ENCODE assay signal across 9 cellular contexts in genomic region chr9:72753261-72753893, GRCh38.
A peak's percentile ranks its signal among the peaks of the same experiment; 100 is the strongest.
DNase-seq lines count a peak whose midpoint lies in the region; ATAC-seq, FAIRE-seq and TF ChIP-seq lines count a peak whose summit lies in the region.
"Had no signal": no experiment of that assay in that cellular context is flagged by ENCODE, and none has a peak within 500 bp of the region (broad histone marks: within the 10 kb centered on the region; RNA-seq: fewer than 3 reads in every experiment).

No MANE protein-coding gene starts in this region.

- in situ Hi-C loops in GM12878 (cut with MboI): no loop called here

- intact Hi-C loops in GM12878 (cut with micrococcal nuclease; ENCODE audit: unreplicated experiment): loop anchor here (2.0 to 5.0 kb wide), 2 partner anchors 471 to 715 kb away; no protein-coding TSS in a partner anchor

- H3K9ac ChIP-seq in GM12878 (ENCODE audit: control insufficient read depth, insufficient read depth, low read length) (no peak overlapping the region), liver (ENCODE audit: low read depth in 1 of 2, low read length in 2 of 2) (no peak overlapping the region)

- H3K79me2 ChIP-seq in GM12878 (ENCODE audit: control insufficient read depth, insufficient read depth, low read length): no peaks in the 10 kb centered on the region

- DNase-seq in AG04450 (ENCODE audit: low read depth, low spot score): no peak
- DNase-seq in HL-60 (ENCODE audit: low read depth in 1 of 2, low spot score in 1 of 2): no peak
- DNase-seq in GM12878 (ENCODE audit: low read depth, low spot score): no peak
- DNase-seq in NCI-H2196 (lab: John Stamatoyannopoulos, UW; ENCODE audit: unreplicated experiment): no peak
- no peak for DNase-seq in stimulated activated CD4-positive, alpha-beta T cell treated with anti-CD3 and anti-CD28 coated beads, Interleukin-4, amount 100 ng/mL, for 1 hour
- DNase-seq in NCI-H2171 treated with DMSO at 0.1 percent for 48 hours (lab: John Stamatoyannopoulos, UW): no peak

- 11% methylated on average over 8 of the region's 8 CpGs for WGBS in GM12878 (ENCODE audit: insufficient coverage, insufficient replicate concordance, low lambda C conversion rate, missing lambda C conversion rate)
- 71% methylated on average over 8 of the region's 8 CpGs for WGBS in liver

- POLR2A ChIA-PET in AG04450 (lab: Yijun Ruan, JAX) (interaction anchor here (0.6 kb wide), 1 partner anchor 10 kb away, joined by 5 read pairs; no protein-coding TSS in a partner anchor), GM12878 (lab: Charles Lee) (interaction anchor here (0.6 kb wide), 1 partner anchor 217 kb away, joined by 10 read pairs; no protein-coding TSS in a partner anchor)

- FAIRE-seq in GM12878 (lab: Jason Lieb, UNC): no peak
- FAIRE-seq: islet of Langerhans had no signal

- SMC1A ChIA-PET in GM12878 (lab: Charles Lee; ENCODE audit: uncharacterized antibody, unreplicated experiment): interaction anchor here (0.7 to 0.9 kb wide), 2 partner anchors 360 to 473 kb away, joined by 4 read pairs; no protein-coding TSS in a partner anchor

- ATAC-seq in GM12878 (no peak), HG03571 (IDR thresholded peaks at IDR 0.05; ENCODE audit: unreplicated experiment) (no peak)

- BruUV-seq in GM12878 (replicated peaks; lab: Mats Ljungman, UMichigan): no TSS peak

- H3K27ac ChIP-seq in AG04450 (ENCODE audit: low read depth, low read length) (no peak overlapping the region), HL-60 (replicated peaks) (no peak overlapping the region), GM12878 (ENCODE audit: control insufficient read depth, insufficient read depth) (no peak overlapping the region), liver (ENCODE audit: low read depth in 1 of 2, low read length in 2 of 2) (no peak overlapping the region)

- H3K27me3 ChIP-seq in AG04450 (ENCODE audit: control insufficient read depth, insufficient read depth, low read length) (no peaks in the 10 kb centered on the region), HL-60 (ENCODE audit: insufficient read depth, poor library complexity, severe bottlenecking) (no peaks in the 10 kb centered on the region), GM12878 (replicated peaks in 1 of 2; ENCODE audit: control insufficient read depth in 2 of 2, insufficient read depth in 2 of 2, low read length in 1 of 2) (no peaks in the 10 kb centered on the region; a peak in 1 of 4 replicates), liver (ENCODE audit: control insufficient read depth in 4 of 4, insufficient read depth in 4 of 4, low read length in 3 of 4) (no peaks in the 10 kb centered on the region)

- H2AFZ ChIP-seq in GM12878 (ENCODE audit: control insufficient read depth, low read depth, low read length): no peak overlapping the region

- CTCF ChIA-PET in AG04450 (lab: Charles Lee) (interaction anchor here (0.6 to 4.4 kb wide), 31 partner anchors 9 to 1036 kb away, joined by 3 to 124 read pairs (median 4); partner anchors contain the start of gene ZFAND5), GM12878 (lab: Yijun Ruan, JAX) (interaction anchor here (0.6 to 2.7 kb wide), 4 partner anchors 55 to 548 kb away, joined by 3 to 22 read pairs (median 5); no protein-coding TSS in a partner anchor)

- peak; percentile 46 for TF ChIP-seq CTCF in AG04450 (IDR thresholded peaks at IDR 0.05; ENCODE audit: low read depth, low read length)
- peak; percentile 15 for TF ChIP-seq CTCF in HL-60 (IDR thresholded peaks at IDR 0.05; ENCODE audit: insufficient read depth, low read length)
- peak in 1 of 3 experiments; percentile 37; a peak in 1 of 6 replicates for TF ChIP-seq CTCF in GM12878 (IDR thresholded peaks at IDR 0.05 in 2 of 3, conservative IDR thresholded peaks at IDR 0.05 in 1 of 3; ENCODE audit: control insufficient read depth in 2 of 3, extremely low read depth in 1 of 3, insufficient read depth in 1 of 3, low read depth in 3 of 3, low read length in 3 of 3)
- peak; percentile 30 for TF ChIP-seq CTCF in liver (IDR thresholded peaks at IDR 0.05; ENCODE audit: low read depth, low read length, missing input control)

- no peak for TF ChIP-seq EP300 in GM12878 (IDR thresholded peaks at IDR 0.05; ENCODE audit: borderline replicate concordance in 1 of 2, control insufficient read depth in 1 of 2, low read depth in 2 of 2, low read length in 2 of 2)

- H3K36me3 ChIP-seq in GM12878 (ENCODE audit: control insufficient read depth in 2 of 2, insufficient read depth in 2 of 2, low read length in 1 of 2) (no peaks in the 10 kb centered on the region), liver (ENCODE audit: control insufficient read depth in 4 of 4, insufficient read depth in 3 of 4, low read depth in 1 of 4, low read length in 3 of 4) (no peaks in the 10 kb centered on the region)

- peak; percentile 61 for TF ChIP-seq RAD21 in GM12878 (IDR thresholded peaks at IDR 0.05; ENCODE audit: insufficient read depth, low read depth, low read length)
- peak; percentile 50 to 67 for TF ChIP-seq RAD21 in liver (IDR thresholded peaks at IDR 0.05)

- RAD21 ChIA-PET in GM12878 (lab: Charles Lee; ENCODE audit: unreplicated experiment): interaction anchor here (1.8 kb wide), 1 partner anchor 472 kb away, joined by 5 read pairs; no protein-coding TSS in a partner anchor

- H3K4me3 ChIP-seq in AG04450 (ENCODE audit: low read depth, low read length) (no peak overlapping the region), HL-60 (replicated peaks; ENCODE audit: insufficient read depth, low read length) (no peak overlapping the region), GM12878 (no peak overlapping the region), liver (ENCODE audit: low read depth in 1 of 3, low read length in 3 of 3) (no peak overlapping the region)

- H3K4me2 ChIP-seq in GM12878 (ENCODE audit: control insufficient read depth, insufficient read depth): no peak overlapping the region

- H3K9me3 ChIP-seq in AG04450 (ENCODE audit: control insufficient read depth, insufficient read depth, low read length) (no peaks in the 10 kb centered on the region), GM12878 (replicated peaks; ENCODE audit: control insufficient read depth, insufficient read depth, low read length) (no peaks in the 10 kb centered on the region), liver (ENCODE audit: control insufficient read depth in 4 of 4, low read length in 3 of 4) (no peaks in the 10 kb centered on the region)

- H3K4me1 ChIP-seq in GM12878 (ENCODE audit: control insufficient read depth, insufficient read depth, low read length): no peaks in the 10 kb centered on the region
- H3K4me1 ChIP-seq in liver (ENCODE audit: control insufficient read depth in 4 of 4, insufficient read depth in 4 of 4, low read length in 3 of 4): no peaks in the 10 kb centered on the region

- no peak for TF ChIP-seq POLR2A in GM12878 (IDR thresholded peaks at IDR 0.05; ENCODE audit: low read depth, low read length)

- H4K20me1 ChIP-seq in GM12878 (ENCODE audit: control insufficient read depth, insufficient read depth): no peaks in the 10 kb centered on the region

TF ChIP-seq in GM12878, 131 proteins besides CTCF, POLR2A, EP300 and RAD21:
- no peak for TF ChIP-seq SP1 (IDR thresholded peaks at IDR 0.05; ENCODE audit: low read depth, low read length)
- peak; percentile 30; the same call in 1 of the 2 replicates for TF ChIP-seq SMC3 (IDR thresholded peaks at IDR 0.05; ENCODE audit: borderline replicate concordance, low read length)

TF ChIP-seq in liver, 16 proteins besides CTCF, POLR2A, EP300 and RAD21:
- TF ChIP-seq YY1 (IDR thresholded peaks at IDR 0.05) (no peak), JUND (IDR thresholded peaks at IDR 0.05) (no peak), NR2F2 (IDR thresholded peaks at IDR 0.05) (no peak), HNF4G (IDR thresholded peaks at IDR 0.05) (no peak), SP1 (IDR thresholded peaks at IDR 0.05) (no peak), RXRA (IDR thresholded peaks at IDR 0.05) (no peak)
- TF ChIP-seq, protein P1, sequence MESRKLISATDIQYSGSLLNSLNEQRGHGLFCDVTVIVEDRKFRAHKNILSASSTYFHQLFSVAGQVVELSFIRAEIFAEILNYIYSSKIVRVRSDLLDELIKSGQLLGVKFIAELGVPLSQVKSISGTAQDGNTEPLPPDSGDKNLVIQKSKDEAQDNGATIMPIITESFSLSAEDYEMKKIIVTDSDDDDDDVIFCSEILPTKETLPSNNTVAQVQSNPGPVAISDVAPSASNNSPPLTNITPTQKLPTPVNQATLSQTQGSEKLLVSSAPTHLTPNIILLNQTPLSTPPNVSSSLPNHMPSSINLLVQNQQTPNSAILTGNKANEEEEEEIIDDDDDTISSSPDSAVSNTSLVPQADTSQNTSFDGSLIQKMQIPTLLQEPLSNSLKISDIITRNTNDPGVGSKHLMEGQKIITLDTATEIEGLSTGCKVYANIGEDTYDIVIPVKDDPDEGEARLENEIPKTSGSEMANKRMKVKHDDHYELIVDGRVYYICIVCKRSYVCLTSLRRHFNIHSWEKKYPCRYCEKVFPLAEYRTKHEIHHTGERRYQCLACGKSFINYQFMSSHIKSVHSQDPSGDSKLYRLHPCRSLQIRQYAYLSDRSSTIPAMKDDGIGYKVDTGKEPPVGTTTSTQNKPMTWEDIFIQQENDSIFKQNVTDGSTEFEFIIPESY (IDR thresholded peaks at IDR 0.05): no peak
